In the genomic region with DNA sequence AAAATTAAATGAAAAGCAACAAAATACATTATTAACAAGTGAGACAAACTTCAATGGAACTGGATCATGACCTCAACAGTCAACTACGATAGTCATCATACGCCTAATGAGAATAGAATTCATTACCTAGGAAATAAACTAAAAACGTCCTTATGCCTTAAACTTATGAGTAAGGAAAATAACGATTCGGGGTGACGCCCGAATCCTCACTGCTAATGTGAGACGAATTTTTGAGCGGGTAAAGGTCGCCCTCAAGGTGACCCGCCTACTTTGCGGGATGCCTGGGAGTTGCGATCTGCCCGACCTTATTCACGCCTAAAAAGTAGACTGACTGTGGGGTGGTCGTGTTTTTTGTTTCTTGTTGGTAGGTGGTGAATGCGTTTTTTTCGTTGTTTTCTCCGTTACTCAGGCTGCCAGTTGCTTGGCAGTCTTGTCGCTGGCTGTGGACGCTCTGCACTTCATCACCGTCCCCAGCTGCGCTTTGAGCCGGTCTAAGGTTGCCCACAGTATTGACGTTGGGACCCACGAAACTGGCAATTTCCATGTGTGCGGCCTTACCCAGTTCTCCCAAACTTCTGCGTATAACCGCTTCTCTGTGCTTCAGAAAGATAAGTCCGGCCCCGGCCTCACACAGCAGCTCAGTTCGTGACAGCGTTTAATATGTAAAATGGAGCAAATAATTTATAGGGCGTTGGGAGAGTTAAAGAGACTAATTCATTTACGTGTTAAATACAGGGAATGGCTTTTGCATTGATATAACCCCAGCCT, we compare ENCODE assay signal across 1 cellular context.
TF ChIP-seq lines count a peak whose summit lies in the region.

No MANE protein-coding gene starts in this region.

TF ChIP-seq in HepG2, 621 proteins besides CTCF, POLR2A, EP300 and RAD21 (continues in another document):
- no peak; the same call in 1 of the 2 replicates for TF ChIP-seq KLF15 (CRISPR knock-in tag; IDR thresholded peaks at IDR 0.05; ENCODE audit: borderline replicate concordance)
- peak; percentile 65 for TF ChIP-seq GATAD1 (CRISPR knock-in tag; IDR thresholded peaks at IDR 0.05)
- TF ChIP-seq, protein P1, sequence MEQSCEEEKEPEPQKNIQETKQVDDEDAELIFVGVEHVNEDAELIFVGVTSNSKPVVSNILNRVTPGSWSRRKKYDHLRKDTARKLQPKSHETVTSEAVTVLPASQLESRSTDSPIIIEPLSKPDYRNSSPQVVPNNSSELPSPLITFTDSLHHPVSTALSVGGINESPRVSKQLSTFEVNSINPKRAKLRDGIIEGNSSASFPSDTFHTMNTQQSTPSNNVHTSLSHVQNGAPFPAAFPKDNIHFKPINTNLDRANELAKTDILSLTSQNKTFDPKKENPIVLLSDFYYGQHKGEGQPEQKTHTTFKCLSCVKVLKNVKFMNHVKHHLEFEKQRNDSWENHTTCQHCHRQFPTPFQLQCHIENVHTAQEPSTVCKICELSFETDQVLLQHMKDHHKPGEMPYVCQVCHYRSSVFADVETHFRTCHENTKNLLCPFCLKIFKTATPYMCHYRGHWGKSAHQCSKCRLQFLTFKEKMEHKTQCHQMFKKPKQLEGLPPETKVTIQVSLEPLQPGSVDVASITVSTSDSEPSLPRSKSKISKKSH (CRISPR knock-in tag; IDR thresholded peaks at IDR 0.05; ENCODE audit: borderline replicate concordance), result no peak
- TF ChIP-seq TCF7L2 (IDR thresholded peaks at IDR 0.05; ENCODE audit: low read depth, low read length), result no peak
- TF ChIP-seq ZSCAN12 (CRISPR knock-in tag; IDR thresholded peaks at IDR 0.05), result no peak
- TF ChIP-seq YY1 (IDR thresholded peaks at IDR 0.05; ENCODE audit: insufficient read depth, insufficient replicate concordance, low read depth, low read length), result no peak
- peak; percentile 89 for TF ChIP-seq ERF (CRISPR knock-in tag; IDR thresholded peaks at IDR 0.05)
- TF ChIP-seq MLLT10 (CRISPR knock-in tag; IDR thresholded peaks at IDR 0.05), result no peak
- no peak for TF ChIP-seq SRSF4 (IDR thresholded peaks at IDR 0.05; ENCODE audit: low read depth, low read length, poor library complexity, severe bottlenecking)
- TF ChIP-seq NFATC3 (CRISPR knock-in tag; IDR thresholded peaks at IDR 0.05), result no peak
- no peak for TF ChIP-seq SCMH1 (CRISPR knock-in tag; IDR thresholded peaks at IDR 0.05; ENCODE audit: borderline replicate concordance)
- TF ChIP-seq ZNF724P (CRISPR knock-in tag; IDR thresholded peaks at IDR 0.05; ENCODE audit: borderline replicate concordance), result peak; percentile 82; the same call in 1 of the 2 replicates
- TF ChIP-seq ZNF678 (CRISPR knock-in tag; IDR thresholded peaks at IDR 0.05), result no peak
- TF ChIP-seq WIZ (CRISPR knock-in tag; IDR thresholded peaks at IDR 0.05), result peak; percentile 3; the same call in 1 of the 2 replicates
- TF ChIP-seq SNRNP70 (IDR thresholded peaks at IDR 0.05; ENCODE audit: low read depth, low read length), result no peak
- peak; percentile 93; the same call in 1 of the 2 replicates for TF ChIP-seq ZNF34 (CRISPR knock-in tag; IDR thresholded peaks at IDR 0.05; ENCODE audit: borderline replicate concordance)
- 0 out of 2 replicates have a peak, but pooled peaks have one; percentile 63 for TF ChIP-seq MTA3 (CRISPR knock-in tag; IDR thresholded peaks at IDR 0.05)
- TF ChIP-seq, protein P2, sequence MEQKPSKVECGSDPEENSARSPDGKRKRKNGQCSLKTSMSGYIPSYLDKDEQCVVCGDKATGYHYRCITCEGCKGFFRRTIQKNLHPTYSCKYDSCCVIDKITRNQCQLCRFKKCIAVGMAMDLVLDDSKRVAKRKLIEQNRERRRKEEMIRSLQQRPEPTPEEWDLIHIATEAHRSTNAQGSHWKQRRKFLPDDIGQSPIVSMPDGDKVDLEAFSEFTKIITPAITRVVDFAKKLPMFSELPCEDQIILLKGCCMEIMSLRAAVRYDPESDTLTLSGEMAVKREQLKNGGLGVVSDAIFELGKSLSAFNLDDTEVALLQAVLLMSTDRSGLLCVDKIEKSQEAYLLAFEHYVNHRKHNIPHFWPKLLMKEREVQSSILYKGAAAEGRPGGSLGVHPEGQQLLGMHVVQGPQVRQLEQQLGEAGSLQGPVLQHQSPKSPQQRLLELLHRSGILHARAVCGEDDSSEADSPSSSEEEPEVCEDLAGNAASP (CRISPR knock-in tag; IDR thresholded peaks at IDR 0.05; ENCODE audit: borderline replicate concordance), result peak; percentile 64; the same call in 1 of the 2 replicates
- TF ChIP-seq, protein P3, sequence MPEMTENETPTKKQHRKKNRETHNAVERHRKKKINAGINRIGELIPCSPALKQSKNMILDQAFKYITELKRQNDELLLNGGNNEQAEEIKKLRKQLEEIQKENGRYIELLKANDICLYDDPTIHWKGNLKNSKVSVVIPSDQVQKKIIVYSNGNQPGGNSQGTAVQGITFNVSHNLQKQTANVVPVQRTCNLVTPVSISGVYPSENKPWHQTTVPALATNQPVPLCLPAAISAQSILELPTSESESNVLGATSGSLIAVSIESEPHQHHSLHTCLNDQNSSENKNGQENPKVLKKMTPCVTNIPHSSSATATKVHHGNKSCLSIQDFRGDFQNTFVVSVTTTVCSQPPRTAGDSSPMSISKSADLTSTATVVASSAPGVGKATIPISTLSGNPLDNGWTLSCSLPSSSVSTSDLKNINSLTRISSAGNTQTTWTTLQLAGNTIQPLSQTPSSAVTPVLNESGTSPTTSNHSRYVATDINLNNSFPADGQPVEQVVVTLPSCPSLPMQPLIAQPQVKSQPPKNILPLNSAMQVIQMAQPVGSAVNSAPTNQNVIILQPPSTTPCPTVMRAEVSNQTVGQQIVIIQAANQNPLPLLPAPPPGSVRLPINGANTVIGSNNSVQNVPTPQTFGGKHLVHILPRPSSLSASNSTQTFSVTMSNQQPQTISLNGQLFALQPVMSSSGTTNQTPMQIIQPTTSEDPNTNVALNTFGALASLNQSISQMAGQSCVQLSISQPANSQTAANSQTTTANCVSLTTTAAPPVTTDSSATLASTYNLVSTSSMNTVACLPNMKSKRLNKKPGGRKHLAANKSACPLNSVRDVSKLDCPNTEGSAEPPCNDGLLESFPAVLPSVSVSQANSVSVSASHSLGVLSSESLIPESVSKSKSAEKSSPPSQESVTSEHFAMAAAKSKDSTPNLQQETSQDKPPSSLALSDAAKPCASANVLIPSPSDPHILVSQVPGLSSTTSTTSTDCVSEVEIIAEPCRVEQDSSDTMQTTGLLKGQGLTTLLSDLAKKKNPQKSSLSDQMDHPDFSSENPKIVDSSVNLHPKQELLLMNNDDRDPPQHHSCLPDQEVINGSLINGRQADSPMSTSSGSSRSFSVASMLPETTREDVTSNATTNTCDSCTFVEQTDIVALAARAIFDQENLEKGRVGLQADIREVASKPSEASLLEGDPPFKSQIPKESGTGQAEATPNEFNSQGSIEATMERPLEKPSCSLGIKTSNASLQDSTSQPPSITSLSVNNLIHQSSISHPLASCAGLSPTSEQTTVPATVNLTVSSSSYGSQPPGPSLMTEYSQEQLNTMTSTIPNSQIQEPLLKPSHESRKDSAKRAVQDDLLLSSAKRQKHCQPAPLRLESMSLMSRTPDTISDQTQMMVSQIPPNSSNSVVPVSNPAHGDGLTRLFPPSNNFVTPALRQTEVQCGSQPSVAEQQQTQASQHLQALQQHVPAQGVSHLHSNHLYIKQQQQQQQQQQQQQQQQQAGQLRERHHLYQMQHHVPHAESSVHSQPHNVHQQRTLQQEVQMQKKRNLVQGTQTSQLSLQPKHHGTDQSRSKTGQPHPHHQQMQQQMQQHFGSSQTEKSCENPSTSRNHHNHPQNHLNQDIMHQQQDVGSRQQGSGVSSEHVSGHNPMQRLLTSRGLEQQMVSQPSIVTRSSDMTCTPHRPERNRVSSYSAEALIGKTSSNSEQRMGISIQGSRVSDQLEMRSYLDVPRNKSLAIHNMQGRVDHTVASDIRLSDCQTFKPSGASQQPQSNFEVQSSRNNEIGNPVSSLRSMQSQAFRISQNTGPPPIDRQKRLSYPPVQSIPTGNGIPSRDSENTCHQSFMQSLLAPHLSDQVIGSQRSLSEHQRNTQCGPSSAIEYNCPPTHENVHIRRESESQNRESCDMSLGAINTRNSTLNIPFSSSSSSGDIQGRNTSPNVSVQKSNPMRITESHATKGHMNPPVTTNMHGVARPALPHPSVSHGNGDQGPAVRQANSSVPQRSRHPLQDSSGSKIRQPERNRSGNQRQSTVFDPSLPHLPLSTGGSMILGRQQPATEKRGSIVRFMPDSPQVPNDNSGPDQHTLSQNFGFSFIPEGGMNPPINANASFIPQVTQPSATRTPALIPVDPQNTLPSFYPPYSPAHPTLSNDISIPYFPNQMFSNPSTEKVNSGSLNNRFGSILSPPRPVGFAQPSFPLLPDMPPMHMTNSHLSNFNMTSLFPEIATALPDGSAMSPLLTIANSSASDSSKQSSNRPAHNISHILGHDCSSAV (CRISPR knock-in tag; IDR thresholded peaks at IDR 0.05; ENCODE audit: borderline replicate concordance), result no peak
- TF ChIP-seq ETV5 (CRISPR knock-in tag; IDR thresholded peaks at IDR 0.05; ENCODE audit: borderline replicate concordance), result peak; percentile 58
- no peak for TF ChIP-seq PRPF4 (IDR thresholded peaks at IDR 0.05; ENCODE audit: low read depth, low read length, poor library complexity, severe bottlenecking)
- TF ChIP-seq ZNF549 (CRISPR knock-in tag; IDR thresholded peaks at IDR 0.05), result no peak
- TF ChIP-seq, protein P4, sequence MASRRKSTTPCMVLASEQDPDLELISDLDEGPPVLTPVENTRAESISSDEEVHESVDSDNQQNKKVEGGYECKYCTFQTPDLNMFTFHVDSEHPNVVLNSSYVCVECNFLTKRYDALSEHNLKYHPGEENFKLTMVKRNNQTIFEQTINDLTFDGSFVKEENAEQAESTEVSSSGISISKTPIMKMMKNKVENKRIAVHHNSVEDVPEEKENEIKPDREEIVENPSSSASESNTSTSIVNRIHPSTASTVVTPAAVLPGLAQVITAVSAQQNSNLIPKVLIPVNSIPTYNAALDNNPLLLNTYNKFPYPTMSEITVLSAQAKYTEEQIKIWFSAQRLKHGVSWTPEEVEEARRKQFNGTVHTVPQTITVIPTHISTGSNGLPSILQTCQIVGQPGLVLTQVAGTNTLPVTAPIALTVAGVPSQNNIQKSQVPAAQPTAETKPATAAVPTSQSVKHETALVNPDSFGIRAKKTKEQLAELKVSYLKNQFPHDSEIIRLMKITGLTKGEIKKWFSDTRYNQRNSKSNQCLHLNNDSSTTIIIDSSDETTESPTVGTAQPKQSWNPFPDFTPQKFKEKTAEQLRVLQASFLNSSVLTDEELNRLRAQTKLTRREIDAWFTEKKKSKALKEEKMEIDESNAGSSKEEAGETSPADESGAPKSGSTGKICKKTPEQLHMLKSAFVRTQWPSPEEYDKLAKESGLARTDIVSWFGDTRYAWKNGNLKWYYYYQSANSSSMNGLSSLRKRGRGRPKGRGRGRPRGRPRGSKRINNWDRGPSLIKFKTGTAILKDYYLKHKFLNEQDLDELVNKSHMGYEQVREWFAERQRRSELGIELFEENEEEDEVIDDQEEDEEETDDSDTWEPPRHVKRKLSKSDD (CRISPR knock-in tag; IDR thresholded peaks at IDR 0.05; ENCODE audit: low read depth), result peak; percentile 94
- TF ChIP-seq, protein P5, sequence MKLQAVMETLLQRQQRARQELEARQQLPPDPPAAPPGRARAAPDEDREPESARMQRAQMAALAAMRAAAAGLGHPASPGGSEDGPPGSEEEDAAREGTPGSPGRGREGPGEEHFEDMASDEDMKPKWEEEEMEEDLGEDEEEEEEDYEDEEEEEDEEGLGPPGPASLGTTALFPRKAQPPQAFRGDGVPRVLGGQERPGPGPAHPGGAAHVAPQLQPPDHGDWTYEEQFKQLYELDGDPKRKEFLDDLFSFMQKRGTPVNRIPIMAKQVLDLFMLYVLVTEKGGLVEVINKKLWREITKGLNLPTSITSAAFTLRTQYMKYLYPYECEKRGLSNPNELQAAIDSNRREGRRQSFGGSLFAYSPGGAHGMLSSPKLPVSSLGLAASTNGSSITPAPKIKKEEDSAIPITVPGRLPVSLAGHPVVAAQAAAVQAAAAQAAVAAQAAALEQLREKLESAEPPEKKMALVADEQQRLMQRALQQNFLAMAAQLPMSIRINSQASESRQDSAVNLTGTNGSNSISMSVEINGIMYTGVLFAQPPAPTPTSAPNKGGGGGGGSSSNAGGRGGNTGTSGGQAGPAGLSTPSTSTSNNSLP (IDR thresholded peaks at IDR 0.05; ENCODE audit: low read depth, low read length), result no peak; the same call in 1 of the 2 replicates
- TF ChIP-seq, protein P6, sequence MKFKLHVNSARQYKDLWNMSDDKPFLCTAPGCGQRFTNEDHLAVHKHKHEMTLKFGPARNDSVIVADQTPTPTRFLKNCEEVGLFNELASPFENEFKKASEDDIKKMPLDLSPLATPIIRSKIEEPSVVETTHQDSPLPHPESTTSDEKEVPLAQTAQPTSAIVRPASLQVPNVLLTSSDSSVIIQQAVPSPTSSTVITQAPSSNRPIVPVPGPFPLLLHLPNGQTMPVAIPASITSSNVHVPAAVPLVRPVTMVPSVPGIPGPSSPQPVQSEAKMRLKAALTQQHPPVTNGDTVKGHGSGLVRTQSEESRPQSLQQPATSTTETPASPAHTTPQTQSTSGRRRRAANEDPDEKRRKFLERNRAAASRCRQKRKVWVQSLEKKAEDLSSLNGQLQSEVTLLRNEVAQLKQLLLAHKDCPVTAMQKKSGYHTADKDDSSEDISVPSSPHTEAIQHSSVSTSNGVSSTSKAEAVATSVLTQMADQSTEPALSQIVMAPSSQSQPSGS (CRISPR knock-in tag; IDR thresholded peaks at IDR 0.05), result peak; percentile 97
- peak; percentile 68; the same call in 1 of the 2 replicates for TF ChIP-seq MEIS2 (CRISPR knock-in tag; IDR thresholded peaks at IDR 0.05)
- TF ChIP-seq NFIC (IDR thresholded peaks at IDR 0.05; ENCODE audit: low read length), result peak; percentile 96
- TF ChIP-seq GABPB1 (CRISPR knock-in tag; IDR thresholded peaks at IDR 0.05), result peak; percentile 29; the same call in 1 of the 2 replicates
- TF ChIP-seq KLF11 (CRISPR knock-in tag; IDR thresholded peaks at IDR 0.05), result peak; percentile 85; the same call in 1 of the 2 replicates
- peak; percentile 61; the same call in 1 of the 2 replicates for TF ChIP-seq GTF3A (CRISPR knock-in tag; conservative IDR thresholded peaks at IDR 0.05)
- TF ChIP-seq NFKB2 (CRISPR knock-in tag; IDR thresholded peaks at IDR 0.05; ENCODE audit: borderline replicate concordance), result peak; percentile 55; the same call in 1 of the 2 replicates
